Comparison of ENCODE assay signal across 18 cellular contexts in genomic region chr5:97854871-97855762, GRCh38.
DNase-seq lines count a peak whose midpoint lies in the region; TF ChIP-seq lines count a peak whose summit lies in the region.
"Had no signal": no experiment of that assay in that cellular context is flagged by ENCODE, and none has a peak within 500 bp of the region (broad histone marks: within the 10 kb centered on the region; RNA-seq: fewer than 3 reads in every experiment).

No MANE protein-coding gene starts in this region.

- H3K79me2 ChIP-seq in mesendoderm (ENCODE audit: control insufficient read depth, insufficient read depth, low read length), result no peaks in the 10 kb centered on the region

- no peak for TF ChIP-seq CTCF in fibroblast of mammary gland (conservative IDR thresholded peaks at IDR 0.05; ENCODE audit: control insufficient read depth, insufficient read depth, low read depth, low read length)
- no peak for TF ChIP-seq CTCF in BE2C (IDR thresholded peaks at IDR 0.05; ENCODE audit: low read depth, low read length)

- no peak overlapping the region for H2AK5ac ChIP-seq in mesendoderm (ENCODE audit: low read length)

- H3K4me2 ChIP-seq in mesendoderm (ENCODE audit: low read length), result no peak overlapping the region

- H3K9ac ChIP-seq in mesendoderm (ENCODE audit: low read length), result no peak overlapping the region

- peak; percentile 61 for DNase-seq in EH (ENCODE audit: low read depth)
- DNase-seq in NCI-H446 (lab: John Stamatoyannopoulos, UW), result peak; percentile 67 to 92
- peak; percentile 59 for DNase-seq in fibroblast of mammary gland (ENCODE audit: low read depth)
- DNase-seq in mesendoderm, result peak; percentile 82
- no peak for DNase-seq in NCI-H2081 treated with DMSO at 0.1 percent for 48 hours (lab: John Stamatoyannopoulos, UW)
- DNase-seq in BE2C, result no peak
- DNase-seq in NCI-H1092 treated with DMSO at 0.1 percent for 48 hours (lab: John Stamatoyannopoulos, UW), result no peak
- DNase-seq in AML-193 (lab: John Stamatoyannopoulos, UW), result no peak
- DNase-seq: activated CD4-positive, alpha-beta memory T cell treated with anti-CD3 and anti-CD28 coated beads, Interleukin-2, amount 10 ng/mL, durations not matched to agents 7 days and 5 days; amygdala; dermis blood vessel endothelial cell; KBM-7; midbrain; NCI-H1930; NCI-H82 had no signal

- no peak overlapping the region for H2BK15ac ChIP-seq in mesendoderm (replicated peaks; ENCODE audit: low read depth)

- H3K36me3 ChIP-seq in mesendoderm (ENCODE audit: control insufficient read depth, insufficient read depth, low read length), result no peaks in the 10 kb centered on the region
- H3K36me3 ChIP-seq in BE2C, result no peaks in the 10 kb centered on the region
- H3K36me3 ChIP-seq: esophagus muscularis mucosa, HAP-1, pancreas had no signal

- no peaks in the 10 kb centered on the region for H3K4me1 ChIP-seq in mesendoderm (ENCODE audit: control insufficient read depth, low read depth, low read length)
- H3K4me1 ChIP-seq in BE2C, result no peaks in the 10 kb centered on the region
- H3K4me1 ChIP-seq: esophagus muscularis mucosa, HAP-1, pancreas had no signal

- H3K4ac ChIP-seq in mesendoderm (ENCODE audit: low read depth, low read length), result no peak overlapping the region

- WGBS in mesendoderm (ENCODE audit: extremely low coverage, insufficient coverage, low lambda C conversion rate), result no CpG with 5 or more reads among the region's 9 CpGs

- H2BK5ac ChIP-seq in mesendoderm (ENCODE audit: low read length), result no peak overlapping the region

- no peak overlapping the region for H3K27ac ChIP-seq in mesendoderm (ENCODE audit: low read depth, low read length)
- H3K27ac ChIP-seq: esophagus muscularis mucosa, pancreas had no signal

- H3K56ac ChIP-seq in mesendoderm (ENCODE audit: low read length), result no peak overlapping the region

- H4K8ac ChIP-seq in mesendoderm (ENCODE audit: low read depth, low read length), result no peak overlapping the region

- H3K79me1 ChIP-seq in mesendoderm (ENCODE audit: low read length), result no peaks in the 10 kb centered on the region

- no peak overlapping the region for H3K4me3 ChIP-seq in fibroblast of mammary gland (ENCODE audit: control insufficient read depth, low read depth, low read length)
- H3K4me3 ChIP-seq in mesendoderm (ENCODE audit: low read length), result no peak overlapping the region
- no peak overlapping the region for H3K4me3 ChIP-seq in BE2C (ENCODE audit: low read depth, low read length)
- H3K4me3 ChIP-seq: esophagus muscularis mucosa, HAP-1, pancreas had no signal

- H3K23ac ChIP-seq in mesendoderm (ENCODE audit: low read length), result no peak overlapping the region

- no peaks in the 10 kb centered on the region for H3K9me3 ChIP-seq in BE2C
- H3K9me3 ChIP-seq: HAP-1, pancreas had no signal

- no peak overlapping the region for H4K5ac ChIP-seq in mesendoderm (ENCODE audit: low read length)

- H2BK120ac ChIP-seq in mesendoderm (ENCODE audit: low read depth, low read length), result no peak overlapping the region

- no peaks in the 10 kb centered on the region for H3K27me3 ChIP-seq in mesendoderm (ENCODE audit: insufficient read depth, low read length, poor library complexity)
- no peaks in the 10 kb centered on the region for H3K27me3 ChIP-seq in BE2C
- H3K27me3 ChIP-seq: esophagus muscularis mucosa, pancreas had no signal

- peak overlapping the region; percentile 21 for H3K18ac ChIP-seq in mesendoderm (ENCODE audit: low read length)

Comparison
In these comparisons a context has a peak if more than half of its experiments do, and no peak if none do; other contexts are left out.
1. DNase-seq: peak in EH (single experiment), NCI-H446 (2 of 2), fibroblast of mammary gland (single experiment) and mesendoderm (single experiment); none in NCI-H2081 treated with DMSO at 0.1 percent for 48 hours (single experiment), BE2C (single experiment), NCI-H1092 treated with DMSO at 0.1 percent for 48 hours (single experiment) and AML-193 (0 of 2).